ENCODE assay signal across 1 cellular context in genomic region chr12:237026-237815, GRCh38.
A peak's percentile ranks its signal among the peaks of the same experiment; 100 is the strongest.
TF ChIP-seq lines count a peak whose summit lies in the region.

No MANE protein-coding gene starts in this region.

TF ChIP-seq in HepG2, 621 proteins besides CTCF, POLR2A, EP300 and RAD21 (continued from another document and continues in another):
- TF ChIP-seq HOMEZ (CRISPR knock-in tag; IDR thresholded peaks at IDR 0.05; ENCODE audit: low read depth) (no peak), POLR2AphosphoS5 (IDR thresholded peaks at IDR 0.05; ENCODE audit: low read depth, low read length) (peak; percentile 40; the same call in 1 of the 2 replicates), ZBTB21 (CRISPR knock-in tag; IDR thresholded peaks at IDR 0.05) (no peak), CREB3 (CRISPR knock-in tag; IDR thresholded peaks at IDR 0.05) (no peak), SUZ12 (IDR thresholded peaks at IDR 0.05; ENCODE audit: low read depth, low read length) (no peak), AGO1 (IDR thresholded peaks at IDR 0.05; ENCODE audit: low read depth, low read length, poor library complexity, severe bottlenecking) (no peak), TARDBP (CRISPR knock-in tag; IDR thresholded peaks at IDR 0.05) (peak; percentile 77), MED1 (CRISPR knock-in tag; IDR thresholded peaks at IDR 0.05) (no peak), ZNF275 (CRISPR knock-in tag; IDR thresholded peaks at IDR 0.05; ENCODE audit: borderline replicate concordance) (no peak), MTA3 (CRISPR knock-in tag; IDR thresholded peaks at IDR 0.05) (no peak), ATF7-NPFF (CRISPR knock-in tag; IDR thresholded peaks at IDR 0.05; ENCODE audit: low read depth) (no peak), TCF7L2 (IDR thresholded peaks at IDR 0.05; ENCODE audit: low read depth, low read length) (no peak), KLF15 (CRISPR knock-in tag; IDR thresholded peaks at IDR 0.05; ENCODE audit: borderline replicate concordance) (no peak), MXI1 (IDR thresholded peaks at IDR 0.05; ENCODE audit: borderline replicate concordance, low read depth, low read length) (peak; percentile 15; the same call in 1 of the 3 replicates), HNF4G (IDR thresholded peaks at IDR 0.05; ENCODE audit: borderline replicate concordance, low read depth, low read length) (peak; percentile 95), HNF4G (CRISPR knock-in tag; IDR thresholded peaks at IDR 0.05; ENCODE audit: borderline replicate concordance, low read depth) (peak; percentile 77; the same call in 1 of the 2 replicates), XBP1 (CRISPR knock-in tag; IDR thresholded peaks at IDR 0.05) (no peak), HOXA9 (CRISPR knock-in tag; IDR thresholded peaks at IDR 0.05; ENCODE audit: borderline replicate concordance) (no peak), PHF5A (CRISPR knock-in tag; IDR thresholded peaks at IDR 0.05; ENCODE audit: low read depth, unreplicated experiment) (no peak), ZNF749 (CRISPR knock-in tag; IDR thresholded peaks at IDR 0.05; ENCODE audit: borderline replicate concordance) (no peak), POGZ (CRISPR knock-in tag; IDR thresholded peaks at IDR 0.05) (0 out of 2 replicates have a peak, but pooled peaks have one; percentile 7), RFXANK (CRISPR knock-in tag; IDR thresholded peaks at IDR 0.05) (no peak), BCL6 (CRISPR knock-in tag; IDR thresholded peaks at IDR 0.05) (peak; percentile 38; the same call in 1 of the 2 replicates), GLMP (CRISPR knock-in tag; IDR thresholded peaks at IDR 0.05; ENCODE audit: borderline replicate concordance) (no peak), ZSCAN12 (CRISPR knock-in tag; IDR thresholded peaks at IDR 0.05) (no peak), KDM3A (CRISPR knock-in tag; IDR thresholded peaks at IDR 0.05; ENCODE audit: low read depth) (no peak), ZNF570 (CRISPR knock-in tag; IDR thresholded peaks at IDR 0.05; ENCODE audit: borderline replicate concordance) (no peak), STAG1 (CRISPR knock-in tag; IDR thresholded peaks at IDR 0.05) (no peak), RCOR2 (CRISPR knock-in tag; IDR thresholded peaks at IDR 0.05) (no peak), RFX5 (IDR thresholded peaks at IDR 0.05; ENCODE audit: low read depth, low read length) (no peak), TBX3 (IDR thresholded peaks at IDR 0.05; ENCODE audit: borderline replicate concordance) (no peak), JDP2 (CRISPR knock-in tag; IDR thresholded peaks at IDR 0.05; ENCODE audit: borderline replicate concordance) (no peak), ZNF256 (CRISPR knock-in tag; conservative IDR thresholded peaks at IDR 0.05) (no peak), ZNF547 (CRISPR knock-in tag; IDR thresholded peaks at IDR 0.05) (no peak), PHF21A (CRISPR knock-in tag; IDR thresholded peaks at IDR 0.05) (0 out of 2 replicates have a peak, but pooled peaks have one; percentile 49), PBX2 (CRISPR knock-in tag; IDR thresholded peaks at IDR 0.05) (no peak), GABPB1 (CRISPR knock-in tag; IDR thresholded peaks at IDR 0.05) (no peak; the same call in 1 of the 2 replicates), ARNTL (CRISPR knock-in tag; IDR thresholded peaks at IDR 0.05) (peak; percentile 31; the same call in 1 of the 2 replicates), KLF6 (CRISPR knock-in tag; IDR thresholded peaks at IDR 0.05) (no peak)
- TF ChIP-seq, protein P1, sequence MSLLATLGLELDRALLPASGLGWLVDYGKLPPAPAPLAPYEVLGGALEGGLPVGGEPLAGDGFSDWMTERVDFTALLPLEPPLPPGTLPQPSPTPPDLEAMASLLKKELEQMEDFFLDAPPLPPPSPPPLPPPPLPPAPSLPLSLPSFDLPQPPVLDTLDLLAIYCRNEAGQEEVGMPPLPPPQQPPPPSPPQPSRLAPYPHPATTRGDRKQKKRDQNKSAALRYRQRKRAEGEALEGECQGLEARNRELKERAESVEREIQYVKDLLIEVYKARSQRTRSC (CRISPR knock-in tag; IDR thresholded peaks at IDR 0.05; ENCODE audit: low read depth) = no peak
- TF ChIP-seq, protein P2, sequence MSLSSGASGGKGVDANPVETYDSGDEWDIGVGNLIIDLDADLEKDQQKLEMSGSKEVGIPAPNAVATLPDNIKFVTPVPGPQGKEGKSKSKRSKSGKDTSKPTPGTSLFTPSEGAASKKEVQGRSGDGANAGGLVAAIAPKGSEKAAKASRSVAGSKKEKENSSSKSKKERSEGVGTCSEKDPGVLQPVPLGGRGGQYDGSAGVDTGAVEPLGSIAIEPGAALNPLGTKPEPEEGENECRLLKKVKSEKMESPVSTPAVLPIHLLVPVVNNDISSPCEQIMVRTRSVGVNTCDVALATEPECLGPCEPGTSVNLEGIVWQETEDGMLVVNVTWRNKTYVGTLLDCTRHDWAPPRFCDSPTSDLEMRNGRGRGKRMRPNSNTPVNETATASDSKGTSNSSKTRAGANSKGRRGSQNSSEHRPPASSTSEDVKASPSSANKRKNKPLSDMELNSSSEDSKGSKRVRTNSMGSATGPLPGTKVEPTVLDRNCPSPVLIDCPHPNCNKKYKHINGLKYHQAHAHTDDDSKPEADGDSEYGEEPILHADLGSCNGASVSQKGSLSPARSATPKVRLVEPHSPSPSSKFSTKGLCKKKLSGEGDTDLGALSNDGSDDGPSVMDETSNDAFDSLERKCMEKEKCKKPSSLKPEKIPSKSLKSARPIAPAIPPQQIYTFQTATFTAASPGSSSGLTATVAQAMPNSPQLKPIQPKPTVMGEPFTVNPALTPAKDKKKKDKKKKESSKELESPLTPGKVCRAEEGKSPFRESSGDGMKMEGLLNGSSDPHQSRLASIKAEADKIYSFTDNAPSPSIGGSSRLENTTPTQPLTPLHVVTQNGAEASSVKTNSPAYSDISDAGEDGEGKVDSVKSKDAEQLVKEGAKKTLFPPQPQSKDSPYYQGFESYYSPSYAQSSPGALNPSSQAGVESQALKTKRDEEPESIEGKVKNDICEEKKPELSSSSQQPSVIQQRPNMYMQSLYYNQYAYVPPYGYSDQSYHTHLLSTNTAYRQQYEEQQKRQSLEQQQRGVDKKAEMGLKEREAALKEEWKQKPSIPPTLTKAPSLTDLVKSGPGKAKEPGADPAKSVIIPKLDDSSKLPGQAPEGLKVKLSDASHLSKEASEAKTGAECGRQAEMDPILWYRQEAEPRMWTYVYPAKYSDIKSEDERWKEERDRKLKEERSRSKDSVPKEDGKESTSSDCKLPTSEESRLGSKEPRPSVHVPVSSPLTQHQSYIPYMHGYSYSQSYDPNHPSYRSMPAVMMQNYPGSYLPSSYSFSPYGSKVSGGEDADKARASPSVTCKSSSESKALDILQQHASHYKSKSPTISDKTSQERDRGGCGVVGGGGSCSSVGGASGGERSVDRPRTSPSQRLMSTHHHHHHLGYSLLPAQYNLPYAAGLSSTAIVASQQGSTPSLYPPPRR (CRISPR knock-in tag; IDR thresholded peaks at IDR 0.05; ENCODE audit: borderline replicate concordance) = 0 out of 2 replicates have a peak, but pooled peaks have one; percentile 35
- TF ChIP-seq, protein P3, sequence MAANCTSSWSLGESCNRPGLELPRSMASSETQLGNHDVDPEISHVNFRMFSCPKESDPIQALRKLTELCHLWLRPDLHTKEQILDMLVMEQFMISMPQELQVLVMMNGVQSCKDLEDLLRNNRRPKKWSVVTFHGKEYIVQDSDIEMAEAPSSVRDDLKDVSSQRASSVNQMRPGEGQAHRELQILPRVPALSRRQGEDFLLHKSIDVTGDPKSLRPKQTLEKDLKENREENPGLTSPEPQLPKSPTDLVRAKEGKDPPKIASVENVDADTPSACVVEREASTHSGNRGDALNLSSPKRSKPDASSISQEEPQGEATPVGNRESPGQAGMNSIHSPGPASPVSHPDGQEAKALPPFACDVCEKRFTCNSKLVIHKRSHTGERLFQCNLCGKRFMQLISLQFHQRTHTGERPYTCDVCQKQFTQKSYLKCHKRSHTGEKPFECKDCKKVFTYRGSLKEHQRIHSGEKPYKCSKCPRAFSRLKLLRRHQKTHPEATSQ (CRISPR knock-in tag; IDR thresholded peaks at IDR 0.05; ENCODE audit: borderline replicate concordance) = 0 out of 2 replicates have a peak, but pooled peaks have one; percentile 44
- TF ChIP-seq, protein P4, sequence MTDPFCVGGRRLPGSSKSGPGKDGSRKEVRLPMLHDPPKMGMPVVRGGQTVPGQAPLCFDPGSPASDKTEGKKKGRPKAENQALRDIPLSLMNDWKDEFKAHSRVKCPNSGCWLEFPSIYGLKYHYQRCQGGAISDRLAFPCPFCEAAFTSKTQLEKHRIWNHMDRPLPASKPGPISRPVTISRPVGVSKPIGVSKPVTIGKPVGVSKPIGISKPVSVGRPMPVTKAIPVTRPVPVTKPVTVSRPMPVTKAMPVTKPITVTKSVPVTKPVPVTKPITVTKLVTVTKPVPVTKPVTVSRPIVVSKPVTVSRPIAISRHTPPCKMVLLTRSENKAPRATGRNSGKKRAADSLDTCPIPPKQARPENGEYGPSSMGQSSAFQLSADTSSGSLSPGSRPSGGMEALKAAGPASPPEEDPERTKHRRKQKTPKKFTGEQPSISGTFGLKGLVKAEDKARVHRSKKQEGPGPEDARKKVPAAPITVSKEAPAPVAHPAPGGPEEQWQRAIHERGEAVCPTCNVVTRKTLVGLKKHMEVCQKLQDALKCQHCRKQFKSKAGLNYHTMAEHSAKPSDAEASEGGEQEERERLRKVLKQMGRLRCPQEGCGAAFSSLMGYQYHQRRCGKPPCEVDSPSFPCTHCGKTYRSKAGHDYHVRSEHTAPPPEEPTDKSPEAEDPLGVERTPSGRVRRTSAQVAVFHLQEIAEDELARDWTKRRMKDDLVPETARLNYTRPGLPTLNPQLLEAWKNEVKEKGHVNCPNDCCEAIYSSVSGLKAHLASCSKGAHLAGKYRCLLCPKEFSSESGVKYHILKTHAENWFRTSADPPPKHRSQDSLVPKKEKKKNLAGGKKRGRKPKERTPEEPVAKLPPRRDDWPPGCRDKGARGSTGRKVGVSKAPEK (CRISPR knock-in tag; IDR thresholded peaks at IDR 0.05; ENCODE audit: borderline replicate concordance) = no peak
- TF ChIP-seq, protein P5, sequence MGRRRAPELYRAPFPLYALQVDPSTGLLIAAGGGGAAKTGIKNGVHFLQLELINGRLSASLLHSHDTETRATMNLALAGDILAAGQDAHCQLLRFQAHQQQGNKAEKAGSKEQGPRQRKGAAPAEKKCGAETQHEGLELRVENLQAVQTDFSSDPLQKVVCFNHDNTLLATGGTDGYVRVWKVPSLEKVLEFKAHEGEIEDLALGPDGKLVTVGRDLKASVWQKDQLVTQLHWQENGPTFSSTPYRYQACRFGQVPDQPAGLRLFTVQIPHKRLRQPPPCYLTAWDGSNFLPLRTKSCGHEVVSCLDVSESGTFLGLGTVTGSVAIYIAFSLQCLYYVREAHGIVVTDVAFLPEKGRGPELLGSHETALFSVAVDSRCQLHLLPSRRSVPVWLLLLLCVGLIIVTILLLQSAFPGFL (CRISPR knock-in tag; IDR thresholded peaks at IDR 0.05) = no peak
- TF ChIP-seq, protein P6, sequence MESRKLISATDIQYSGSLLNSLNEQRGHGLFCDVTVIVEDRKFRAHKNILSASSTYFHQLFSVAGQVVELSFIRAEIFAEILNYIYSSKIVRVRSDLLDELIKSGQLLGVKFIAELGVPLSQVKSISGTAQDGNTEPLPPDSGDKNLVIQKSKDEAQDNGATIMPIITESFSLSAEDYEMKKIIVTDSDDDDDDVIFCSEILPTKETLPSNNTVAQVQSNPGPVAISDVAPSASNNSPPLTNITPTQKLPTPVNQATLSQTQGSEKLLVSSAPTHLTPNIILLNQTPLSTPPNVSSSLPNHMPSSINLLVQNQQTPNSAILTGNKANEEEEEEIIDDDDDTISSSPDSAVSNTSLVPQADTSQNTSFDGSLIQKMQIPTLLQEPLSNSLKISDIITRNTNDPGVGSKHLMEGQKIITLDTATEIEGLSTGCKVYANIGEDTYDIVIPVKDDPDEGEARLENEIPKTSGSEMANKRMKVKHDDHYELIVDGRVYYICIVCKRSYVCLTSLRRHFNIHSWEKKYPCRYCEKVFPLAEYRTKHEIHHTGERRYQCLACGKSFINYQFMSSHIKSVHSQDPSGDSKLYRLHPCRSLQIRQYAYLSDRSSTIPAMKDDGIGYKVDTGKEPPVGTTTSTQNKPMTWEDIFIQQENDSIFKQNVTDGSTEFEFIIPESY (CRISPR knock-in tag; IDR thresholded peaks at IDR 0.05) = no peak
